Comparison of ENCODE assay signal across 20 cellular contexts in the genomic region with DNA sequence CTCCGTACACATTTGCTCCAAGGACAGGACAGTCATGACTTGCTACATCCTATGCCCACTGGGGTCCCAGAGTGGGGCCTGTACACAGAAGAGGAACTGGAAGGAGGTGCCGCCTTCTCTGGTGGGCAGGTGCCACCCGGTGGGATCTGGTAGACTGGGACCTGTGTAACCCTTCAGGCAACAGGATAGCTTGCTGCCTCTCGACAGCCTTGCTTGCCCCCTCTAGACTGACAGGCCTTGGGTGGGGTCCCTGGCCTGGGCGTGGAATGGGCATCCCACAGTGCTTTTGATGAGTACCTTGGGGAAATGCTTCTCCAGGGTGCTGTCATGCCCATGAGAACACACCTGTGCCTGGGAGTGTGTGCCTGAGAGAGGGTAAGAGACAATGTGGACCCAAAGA. TPM values are rescaled to one million over a fixed set of nuclear protein-coding genes. Genes with fewer than 3 reads are reported as not detected.
"Had no signal": no experiment of that assay in that cellular context is flagged by ENCODE, and none has a peak within 500 bp of the region (broad histone marks: within the 10 kb centered on the region; RNA-seq: fewer than 3 reads in every experiment).

No MANE protein-coding gene starts in this region.

- H3K9me3 Mint-ChIP-seq: activated CD4-positive, alpha-beta memory T cell treated with anti-CD3 and anti-CD28 coated beads for 36 hours; activated naive CD4-positive, alpha-beta T cell treated with anti-CD3 and anti-CD28 coated beads for 36 hours; activated T-cell treated with anti-CD3 and anti-CD28 coated beads, Interleukin-2, amount 50 U/mL, for 72 hours; stimulated activated naive CD8-positive, alpha-beta T cell treated with anti-CD3 and anti-CD28 coated beads, Interleukin-15, amount 100 ng/mL, for 72 hours had no signal

- H3K4me3 ChIP-seq: adrenal gland, cardiac muscle cell, colonic mucosa, gastrocnemius medialis, heart left ventricle, skin epidermis, testis had no signal

- H3K4me1 ChIP-seq: adrenal gland, colonic mucosa, gastrocnemius medialis, testis had no signal

- H3K27me3 Mint-ChIP-seq: stimulated activated naive CD8-positive, alpha-beta T cell treated with anti-CD3 and anti-CD28 coated beads, Interleukin-15, amount 100 ng/mL, for 72 hours had no signal

- H3K4me3 Mint-ChIP-seq: activated CD4-positive, alpha-beta memory T cell treated with anti-CD3 and anti-CD28 coated beads for 36 hours; activated CD4-positive, alpha-beta T cell treated with anti-CD3 and anti-CD28 coated beads for 36 hours; activated naive CD4-positive, alpha-beta T cell treated with anti-CD3 and anti-CD28 coated beads for 36 hours; activated T-cell treated with anti-CD3 and anti-CD28 coated beads, Interleukin-2, amount 50 U/mL, for 72 hours; naive B cell; stimulated activated naive CD8-positive, alpha-beta T cell treated with anti-CD3 and anti-CD28 coated beads, Interleukin-15, amount 100 ng/mL, for 72 hours had no signal

- H3K9me3 ChIP-seq: adrenal gland, colonic mucosa, gastrocnemius medialis, testis had no signal

- ATAC-seq: activated CD4-positive, alpha-beta T cell treated with anti-CD3 and anti-CD28 coated beads for 36 hours; activated T-cell treated with anti-CD3 and anti-CD28 coated beads, Interleukin-2, amount 50 U/mL, for 72 hours; gastrocnemius medialis; left colon; stimulated activated naive CD8-positive, alpha-beta T cell treated with anti-CD3 and anti-CD28 coated beads, Interleukin-15, amount 100 ng/mL, for 72 hours had no signal

- H3K4me1 Mint-ChIP-seq: stimulated activated naive CD8-positive, alpha-beta T cell treated with anti-CD3 and anti-CD28 coated beads, Interleukin-15, amount 100 ng/mL, for 72 hours had no signal

- H3K36me3 Mint-ChIP-seq: activated CD4-positive, alpha-beta memory T cell treated with anti-CD3 and anti-CD28 coated beads for 36 hours had no signal

- H3K27ac ChIP-seq: adrenal gland, cardiac muscle cell, colonic mucosa, gastrocnemius medialis, heart left ventricle, skin epidermis, testis, VCaP had no signal

- H3K27me3 ChIP-seq: adrenal gland, cardiac muscle cell, colonic mucosa, testis had no signal

- DNase-seq: activated CD4-positive, alpha-beta T cell treated with anti-CD3 and anti-CD28 coated beads for 36 hours; activated naive CD4-positive, alpha-beta T cell treated with anti-CD3 and anti-CD28 coated beads for 36 hours; activated T-cell treated with anti-CD3 and anti-CD28 coated beads, Interleukin-2, amount 50 U/mL, for 72 hours; gastrocnemius medialis; mammary epithelial cell; naive B cell; retina; SIG-M5; stimulated activated naive CD8-positive, alpha-beta T cell treated with anti-CD3 and anti-CD28 coated beads, Interleukin-15, amount 100 ng/mL, for 72 hours; testis had no signal

- H3K36me3 ChIP-seq: adrenal gland, cardiac muscle cell, colonic mucosa, gastrocnemius medialis had no signal

- H3K27ac Mint-ChIP-seq: activated CD4-positive, alpha-beta memory T cell treated with anti-CD3 and anti-CD28 coated beads for 36 hours; activated CD4-positive, alpha-beta T cell treated with anti-CD3 and anti-CD28 coated beads for 36 hours; activated naive CD4-positive, alpha-beta T cell treated with anti-CD3 and anti-CD28 coated beads for 36 hours; activated T-cell treated with anti-CD3 and anti-CD28 coated beads, Interleukin-2, amount 50 U/mL, for 72 hours; stimulated activated naive CD8-positive, alpha-beta T cell treated with anti-CD3 and anti-CD28 coated beads, Interleukin-15, amount 100 ng/mL, for 72 hours had no signal

RNA-seq across cellular contexts. Expression of gene SHANK3, which starts 15.8 kb away (rescaled TPM):
- total RNA-seq: T-helper 1 cell treated with Interleukin-12 subunit alpha and Interleukin-12 subunit beta and Interleukin-4 antibody, amounts not matched to agents 30 ng/mL and 1 ng/mL, for 36 hours had no signal

RNA-seq across cellular contexts. Expression of gene ACR, which starts 49.6 kb away (rescaled TPM):
- total RNA-seq: activated CD4-positive, alpha-beta memory T cell treated with anti-CD3 and anti-CD28 coated beads for 36 hours; activated CD4-positive, alpha-beta T cell treated with anti-CD3 and anti-CD28 coated beads for 36 hours; activated naive CD4-positive, alpha-beta T cell treated with anti-CD3 and anti-CD28 coated beads for 36 hours; activated T-cell treated with anti-CD3 and anti-CD28 coated beads, Interleukin-2, amount 50 U/mL, for 72 hours; gastrocnemius medialis; mammary epithelial cell; mononuclear cell; T-helper 1 cell treated with Interleukin-12 subunit alpha and Interleukin-12 subunit beta and Interleukin-4 antibody, amounts not matched to agents 30 ng/mL and 1 ng/mL, for 36 hours had no signal
